In the genomic region with DNA sequence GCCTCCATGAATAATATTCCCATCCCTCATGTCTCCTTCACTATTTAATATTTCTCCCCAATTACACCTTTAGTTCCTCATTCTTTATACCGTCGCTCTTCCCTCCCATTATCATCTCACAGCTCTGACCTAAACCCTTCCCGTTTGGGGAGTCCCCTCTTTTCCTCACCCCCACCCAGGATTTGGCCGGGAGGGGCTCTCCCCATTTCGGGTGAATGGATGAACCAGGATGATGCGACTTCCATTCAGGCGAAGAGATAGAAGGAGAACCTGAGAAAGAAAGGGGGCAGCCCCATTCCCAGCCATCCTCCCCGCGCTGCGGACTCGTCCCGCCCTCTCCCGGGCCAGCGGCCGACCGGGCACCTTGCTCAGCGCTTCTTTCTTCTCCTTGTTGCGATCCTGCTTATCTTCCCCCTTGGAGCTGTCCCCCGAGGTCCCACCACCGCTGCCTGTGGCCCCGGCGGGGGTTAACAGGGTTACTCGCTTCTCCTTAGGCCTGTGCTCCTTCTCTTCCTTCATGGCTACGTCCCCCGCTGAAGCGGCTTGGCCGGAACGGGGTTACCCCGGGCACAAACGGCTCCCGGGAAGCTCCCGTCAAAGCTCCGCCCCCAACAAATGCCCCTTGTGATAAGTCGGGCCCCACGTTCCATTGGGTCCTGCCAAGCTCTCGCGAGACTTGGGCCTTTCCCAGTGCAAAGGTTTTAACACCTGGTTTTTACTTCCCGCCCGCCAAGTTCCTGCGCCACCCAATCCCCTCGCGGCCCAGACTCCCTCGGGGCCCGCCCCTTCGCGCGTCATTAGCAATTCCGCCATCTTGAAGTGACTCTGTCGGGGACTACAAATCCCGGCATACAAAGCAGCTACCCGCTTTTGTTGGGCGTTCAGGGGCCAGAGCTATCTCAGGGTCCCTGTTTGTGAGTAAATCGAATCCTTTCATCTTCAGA, we compare ENCODE assay signal across 8 cellular contexts.
DNase-seq lines count a peak whose midpoint lies in the region; ATAC-seq and TF ChIP-seq lines count a peak whose summit lies in the region.

A gene with protein sequence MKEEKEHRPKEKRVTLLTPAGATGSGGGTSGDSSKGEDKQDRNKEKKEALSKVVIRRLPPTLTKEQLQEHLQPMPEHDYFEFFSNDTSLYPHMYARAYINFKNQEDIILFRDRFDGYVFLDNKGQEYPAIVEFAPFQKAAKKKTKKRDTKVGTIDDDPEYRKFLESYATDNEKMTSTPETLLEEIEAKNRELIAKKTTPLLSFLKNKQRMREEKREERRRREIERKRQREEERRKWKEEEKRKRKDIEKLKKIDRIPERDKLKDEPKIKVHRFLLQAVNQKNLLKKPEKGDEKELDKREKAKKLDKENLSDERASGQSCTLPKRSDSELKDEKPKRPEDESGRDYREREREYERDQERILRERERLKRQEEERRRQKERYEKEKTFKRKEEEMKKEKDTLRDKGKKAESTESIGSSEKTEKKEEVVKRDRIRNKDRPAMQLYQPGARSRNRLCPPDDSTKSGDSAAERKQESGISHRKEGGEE (minus strand): TSS at position 554 of the 944 bp plus-strand sequence. CDS start 35 bp downstream, at position 519.

- H3K27ac ChIP-seq in rectal smooth muscle tissue (ENCODE audit: low read depth, low read length) = peak within 1 kb of the TSS; percentile 77

- no peak for TF ChIP-seq CTCF in astrocyte of the cerebellum (IDR thresholded peaks at IDR 0.05; ENCODE audit: low read depth, low read length, missing control alignments)

- H3K4me3 ChIP-seq in astrocyte of the cerebellum (ENCODE audit: low read depth, low read length) (peak within 1 kb of the TSS; percentile 80), rectal smooth muscle tissue (ENCODE audit: low read length) (peak within 1 kb of the TSS; percentile 69)

- H3K27me3 ChIP-seq in rectal smooth muscle tissue (ENCODE audit: control insufficient read depth, insufficient read depth, low read length) = no peaks in the 10 kb centered on the region

- in situ Hi-C loops in astrocyte of the cerebellum (cut with HindIII; ENCODE audit: low sequenced_read_pairs) = no loop called here

- no peaks in the 10 kb centered on the region for H3K4me1 ChIP-seq in rectal smooth muscle tissue (ENCODE audit: control insufficient read depth, insufficient read depth, low read length)

- H3K36me3 ChIP-seq in rectal smooth muscle tissue (ENCODE audit: control insufficient read depth, insufficient read depth, low read length) = no peaks in the 10 kb centered on the region

- peak; percentile 95 for DNase-seq in NCI-H2029 (lab: John Stamatoyannopoulos, UW)
- DNase-seq in T-helper 9 cell = peak; percentile 87
- DNase-seq in astrocyte of the cerebellum (ENCODE audit: low read depth) = peak; percentile 95
- peak; percentile 89 for DNase-seq in hepatic stellate cell (ENCODE audit: low spot score)
- no peak for DNase-seq in OCI-M2 (lab: John Stamatoyannopoulos, UW; ENCODE audit: unreplicated experiment)

- ATAC-seq in GM18505 (IDR thresholded peaks at IDR 0.05; ENCODE audit: unreplicated experiment) (peak; percentile 93), HG02973 (IDR thresholded peaks at IDR 0.05; ENCODE audit: unreplicated experiment) (peak; percentile 95)

- TF ChIP-seq POLR2A in GM18505 (IDR thresholded peaks at IDR 0.05; ENCODE audit: borderline replicate concordance, extremely low read depth, insufficient read depth, insufficient read length) = peak; percentile 71

- peak within 1 kb of the TSS; percentile 81 for H3K9ac ChIP-seq in rectal smooth muscle tissue (ENCODE audit: low read length)
